ENCODE assay signal across 8 cellular contexts in genomic region chr1:9892563-9893528, GRCh38. TPM values are rescaled to one million over a fixed set of nuclear protein-coding genes. Genes with fewer than 3 reads are reported as not detected.
DNase-seq lines count a peak whose midpoint lies in the region; FAIRE-seq and TF ChIP-seq lines count a peak whose summit lies in the region.

No MANE protein-coding gene starts in this region.

- H3K36me3 ChIP-seq in fibroblast of lung (ENCODE audit: control insufficient read depth, insufficient read depth, low read length) = no peaks in the 10 kb centered on the region
- no peaks in the 10 kb centered on the region for H3K36me3 ChIP-seq in prostate gland

- H4K20me1 ChIP-seq in fibroblast of lung (ENCODE audit: control insufficient read depth, extremely low read depth, insufficient read depth, low read length) = no peaks in the 10 kb centered on the region

- no peak overlapping the region for H3K9ac ChIP-seq in fibroblast of lung (ENCODE audit: insufficient read depth, low read length)

- TF ChIP-seq CTCF in RWPE1 (conservative IDR thresholded peaks at IDR 0.05; ENCODE audit: low read depth) (no peak), fibroblast of lung (conservative IDR thresholded peaks at IDR 0.05 in 1 of 2, IDR thresholded peaks at IDR 0.05 in 1 of 2; ENCODE audit: low read depth in 1 of 2, low read length in 2 of 2) (no peak), prostate gland (IDR thresholded peaks at IDR 0.05) (no peak)

- H3K27me3 ChIP-seq in fibroblast of lung (ENCODE audit: control insufficient read depth, insufficient read depth, low read length) (no peaks in the 10 kb centered on the region), prostate gland (replicated peaks; ENCODE audit: insufficient read depth) (no peaks in the 10 kb centered on the region)

- CTCF ChIA-PET in RWPE1 (lab: Yijun Ruan, JAX) = interaction anchor here (1.1 kb wide), 1 partner anchor 19 kb away, joined by 5 read pairs; no protein-coding TSS in a partner anchor

- H3K4me2 ChIP-seq in fibroblast of lung (ENCODE audit: extremely low read depth, insufficient read depth, low read length) = peak overlapping the region; percentile 69

- intact Hi-C loops in prostate gland (cut with DNase I) = no loop called here

- no peaks in the 10 kb centered on the region for H3K9me3 ChIP-seq in fibroblast of lung (ENCODE audit: control insufficient read depth, insufficient read depth, low read depth, low read length)
- no peaks in the 10 kb centered on the region for H3K9me3 ChIP-seq in prostate gland

- POLR2A ChIA-PET in RWPE1 (lab: Yijun Ruan, JAX; ENCODE audit: low non-redundant PET) = interaction anchor here (0.6 kb wide), 1 partner anchor 79 kb away, joined by 4 read pairs; no protein-coding TSS in a partner anchor

- FAIRE-seq in H54 (lab: Jason Lieb, UNC) = peak; percentile 85

- TF ChIP-seq POLR2A in H54 (IDR thresholded peaks at IDR 0.05; ENCODE audit: low read depth, low read length) = no peak
- peak; percentile 34 for TF ChIP-seq POLR2A in prostate gland (IDR thresholded peaks at IDR 0.05)

- H3K27ac ChIP-seq in RWPE1 (peak overlapping the region; percentile 99), fibroblast of lung (ENCODE audit: insufficient read depth, low read length) (peak overlapping the region; percentile 48), prostate gland (peak overlapping the region; percentile 75 to 78)

- WGBS in prostate gland = 56% methylated on average over 14 of the region's 14 CpGs

- H3K4me3 ChIP-seq in fibroblast of lung (replicated peaks in 1 of 4; ENCODE audit: control extremely low read depth in 1 of 4, insufficient read depth in 1 of 4, low read depth in 3 of 4, low read length in 4 of 4) (peak overlapping the region in 1 of 4 experiments; percentile 15), prostate gland (no peak overlapping the region)

- H3K79me2 ChIP-seq in fibroblast of lung (ENCODE audit: control insufficient read depth, insufficient read depth, low read length) = no peaks in the 10 kb centered on the region

- DNase-seq in H54 (ENCODE audit: insufficient read length, low spot score) (no peak), RWPE1 (ENCODE audit: low spot score) (peak; percentile 77), fibroblast of lung (ENCODE audit: low read depth in 2 of 2) (peak; percentile 69 to 91), prostate gland (ENCODE audit: low spot score) (peak; percentile 63), NCI-H187 (lab: John Stamatoyannopoulos, UW) (no peak), DMS153 treated with DMSO at 0.1 percent for 48 hours (lab: John Stamatoyannopoulos, UW; ENCODE audit: unreplicated experiment) (no peak), NCI-H510A (lab: John Stamatoyannopoulos, UW) (no peak)
- DNase-seq in stimulated activated CD4-positive, alpha-beta T cell treated with anti-CD3 and anti-CD28 coated beads, Interleukin-15, amount 100 ng/mL, for 24 hours = no peak

- H3K4me1 ChIP-seq in fibroblast of lung (ENCODE audit: control insufficient read depth, extremely low read depth, insufficient read depth, low read length) = peaks cover 35% of the 10 kb centered on the region
- peaks cover 18% of the 10 kb centered on the region for H3K4me1 ChIP-seq in prostate gland (replicated peaks)

- H2AFZ ChIP-seq in fibroblast of lung (ENCODE audit: low read length) = no peak overlapping the region

RNA-seq across cellular contexts. Expression of gene CTNNBIP1, which starts 17.2 kb away (rescaled TPM):
- total RNA-seq in fibroblast of lung = 16.4 and 16.5 TPM in 2 replicates
- polyA plus RNA-seq in fibroblast of lung = 19.0 and 27.6 TPM in 2 replicates
- polyA plus RNA-seq in fibroblast of lung (2012) = 15.2 and 25.5 TPM in 2 replicates
- polyA minus RNA-seq in fibroblast of lung (ENCODE audit: low replicate concordance) = 16.9 and 17.1 TPM in 2 replicates
- total RNA-seq in prostate gland = 100 to 1,000 TPM in 1 of 2 donors, 10 to 100 TPM in 1; 56.9 to 101 TPM

RNA-seq across cellular contexts. Expression of gene LZIC, which starts 50.3 kb away (rescaled TPM):
- total RNA-seq in fibroblast of lung (26.9 and 31.6 TPM in 2 replicates), prostate gland (10 to 100 TPM; 21.5 to 42.2 TPM)
- polyA plus RNA-seq in fibroblast of lung = 27.5 and 33.5 TPM in 2 replicates
- polyA plus RNA-seq in fibroblast of lung (2012) = 25.6 and 26.9 TPM in 2 replicates
- 2.6 and 7.2 TPM in 2 replicates for polyA minus RNA-seq in fibroblast of lung (ENCODE audit: low replicate concordance)

RNA-seq across cellular contexts. Expression of gene NMNAT1, which starts 50.4 kb away (rescaled TPM):
- total RNA-seq in fibroblast of lung (14.4 and 17.2 TPM in 2 replicates), prostate gland (1 to 10 TPM; 7.2 to 8.7 TPM)
- 9.6 and 11.5 TPM in 2 replicates for polyA plus RNA-seq in fibroblast of lung
- 11.0 and 12.8 TPM in 2 replicates for polyA plus RNA-seq in fibroblast of lung (2012)
- polyA minus RNA-seq in fibroblast of lung (ENCODE audit: low replicate concordance) = 10.3 and 12.0 TPM in 2 replicates

Comparison
In these comparisons a context has a peak if more than half of its experiments do, and no peak if none do; other contexts are left out.
1. DNase-seq: peak in RWPE1 (single experiment), fibroblast of lung (2 of 2) and prostate gland (single experiment); none in H54 (single experiment), stimulated activated CD4-positive, alpha-beta T cell treated with anti-CD3 and anti-CD28 coated beads, Interleukin-15, amount 100 ng/mL, for 24 hours (single experiment), NCI-H187 (0 of 2), DMS153 treated with DMSO at 0.1 percent for 48 hours (single experiment) and NCI-H510A (single experiment).
2. H3K27ac ChIP-seq: peak in every context shown above with its lines; median percentile 99 in RWPE1; 76 in prostate gland; 48 in fibroblast of lung.